9 cellular contexts compared by ENCODE assay signal in the genomic region with DNA sequence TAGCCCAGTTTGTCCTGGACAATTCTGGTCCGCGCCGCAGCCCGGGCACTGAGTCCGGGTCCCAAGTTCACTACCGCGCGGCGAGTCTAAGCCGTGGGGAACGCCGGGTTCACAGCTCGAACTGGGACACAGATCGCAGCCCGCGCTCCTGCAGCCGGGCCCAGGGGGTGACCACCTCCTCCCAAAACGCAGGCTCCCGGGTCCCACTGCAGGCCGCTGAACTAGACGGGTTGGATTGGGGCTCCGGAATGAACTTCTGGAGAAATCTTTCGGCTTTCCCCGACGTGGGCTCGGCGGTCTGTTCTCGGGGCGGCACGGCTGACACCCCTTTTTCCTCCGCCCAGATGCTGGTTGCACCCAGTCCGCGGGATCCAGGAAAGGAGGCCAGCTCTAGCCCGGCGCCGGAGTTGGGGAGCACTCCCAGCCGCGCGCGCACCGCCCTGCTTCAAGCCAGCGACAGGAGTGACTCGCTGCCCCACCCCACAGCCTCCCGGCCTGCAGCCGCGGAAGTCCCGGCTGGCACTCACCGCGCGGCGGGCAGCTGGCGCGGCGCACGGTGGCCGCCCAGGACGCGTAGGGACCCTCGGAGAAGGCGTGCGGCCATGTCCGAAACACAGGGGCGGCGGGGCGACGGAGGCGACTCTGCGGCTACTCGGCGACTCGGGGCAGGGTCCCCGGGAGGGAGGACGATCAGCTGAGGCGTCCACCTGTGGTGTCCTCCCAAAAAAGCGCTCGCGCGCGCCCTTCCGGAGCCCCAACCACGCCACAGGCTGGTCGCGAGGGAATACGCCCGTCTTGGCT. TPM values are rescaled to one million over a fixed set of nuclear protein-coding genes. Genes with fewer than 3 reads are reported as not detected.
A peak's percentile ranks its signal among the peaks of the same experiment; 100 is the strongest.
DNase-seq lines count a peak whose midpoint lies in the region; ATAC-seq and TF ChIP-seq lines count a peak whose summit lies in the region.
"Had no signal": no experiment of that assay in that cellular context is flagged by ENCODE, and none has a peak within 500 bp of the region (broad histone marks: within the 10 kb centered on the region; RNA-seq: fewer than 3 reads in every experiment).

Gene ACADL (minus strand): TSS at position 788 of the 801 bp plus-strand sequence. CDS start 184 bp downstream, at position 604.

- in situ Hi-C loops in astrocyte of the cerebellum (cut with HindIII; ENCODE audit: low sequenced_read_pairs) = no loop called here
- in situ Hi-C loops in gastrocnemius medialis (cut with MboI; ENCODE audit: low sequenced_read_pairs in 4 of 4) = no loop called here

- H3K9ac ChIP-seq in iPS-15b (ENCODE audit: low read depth, low read length) = peak within 1 kb of the TSS; percentile 4

- POLR2A ChIA-PET in CD4-positive, alpha-beta T cell (lab: Charles Lee) = no interaction called here

- DNase-seq in NOMO-1 treated with DMSO at 0.1 percent for 48 hours (lab: John Stamatoyannopoulos, UW; ENCODE audit: unreplicated experiment) (peak; percentile 19), NOMO-1 treated with dmso at 0.1 percent for 144 hours (lab: John Stamatoyannopoulos, UW; ENCODE audit: unreplicated experiment) (no peak), LoVo (ENCODE audit: low spot score) (peak; percentile 23), astrocyte of the cerebellum (ENCODE audit: low read depth) (no peak), gastrocnemius medialis (peak; percentile 32 to 48)
- DNase-seq in CD4-positive, alpha-beta T cell = no peak

- H3K27ac ChIP-seq in gastrocnemius medialis = peak within 1 kb of the TSS; percentile 64 to 78 (median 73)
- H3K27ac ChIP-seq in CD4-positive, alpha-beta T cell (ENCODE audit: low read depth, low read length) = no peak within 1 kb of the TSS

- CTCF ChIA-PET in CD4-positive, alpha-beta T cell (lab: Charles Lee) = no interaction called here

- ATAC-seq in gastrocnemius medialis (peak; percentile 84 to 88), GM18873 (IDR thresholded peaks at IDR 0.05; ENCODE audit: low FRiP score, unreplicated experiment) (no peak)
- ATAC-seq in CD4-positive, alpha-beta T cell (ENCODE audit: poor library complexity) = no peak

- peak; percentile 27 to 64 for TF ChIP-seq POLR2A in gastrocnemius medialis (IDR thresholded peaks at IDR 0.05)

- no peaks in the 10 kb centered on the region for H3K4me1 ChIP-seq in iPS-15b (ENCODE audit: control insufficient read depth, insufficient read depth, low read length)
- peaks cover 0 to 5% of the 10 kb centered on the region in 2 donors for H3K4me1 ChIP-seq in gastrocnemius medialis

- no peak for TF ChIP-seq CTCF in astrocyte of the cerebellum (IDR thresholded peaks at IDR 0.05; ENCODE audit: low read depth, low read length, missing control alignments)
- no peak for TF ChIP-seq CTCF in gastrocnemius medialis (IDR thresholded peaks at IDR 0.05 in 4 of 5, conservative IDR thresholded peaks at IDR 0.05 in 1 of 5)
- no peak for TF ChIP-seq CTCF in CD4-positive, alpha-beta T cell (IDR thresholded peaks at IDR 0.05)

- H3K36me3 ChIP-seq in iPS-15b (ENCODE audit: control insufficient read depth, insufficient read depth, low read length) (no peaks in the 10 kb centered on the region), gastrocnemius medialis (no peaks in the 10 kb centered on the region)

- H3K4me1 Mint-ChIP-seq in CD4-positive, alpha-beta T cell (ENCODE audit: low read depth) = no peaks in the 10 kb centered on the region

- H3K4me3 ChIP-seq in astrocyte of the cerebellum (ENCODE audit: low read depth, low read length) (peak within 1 kb of the TSS; percentile 62), iPS-15b (ENCODE audit: low read depth, low read length) (peak within 1 kb of the TSS; percentile 76), gastrocnemius medialis (peak within 1 kb of the TSS; percentile 63 to 74 (median 70))

- H3K9me3 ChIP-seq in iPS-15b (ENCODE audit: control insufficient read depth, insufficient read depth, low read length) (no peaks in the 10 kb centered on the region), gastrocnemius medialis (no peaks in the 10 kb centered on the region)
- H3K9me3 ChIP-seq in CD4-positive, alpha-beta T cell (ENCODE audit: control insufficient read depth, low read length) = no peaks in the 10 kb centered on the region

- no peaks in the 10 kb centered on the region for H3K9me3 Mint-ChIP-seq in CD4-positive, alpha-beta T cell
- H3K9me3 Mint-ChIP-seq: activated naive CD4-positive, alpha-beta T cell treated with anti-CD3 and anti-CD28 coated beads, Interleukin-2, amount 50 U/mL, for 72 hours had no signal

- H3K36me3 Mint-ChIP-seq in CD4-positive, alpha-beta T cell (ENCODE audit: low read depth) = no peaks in the 10 kb centered on the region
- H3K36me3 Mint-ChIP-seq: activated naive CD4-positive, alpha-beta T cell treated with anti-CD3 and anti-CD28 coated beads, Interleukin-2, amount 50 U/mL, for 72 hours had no signal

- peaks cover 82% of the 10 kb centered on the region for H3K27me3 Mint-ChIP-seq in CD4-positive, alpha-beta T cell

- intact Hi-C loops in gastrocnemius medialis (cut with DNase I; ENCODE audit: low total_unique reads) = loop anchor here (5.0 kb wide), 1 partner anchor 97 kb away; no protein-coding TSS in a partner anchor
- intact Hi-C loops in CD4-positive, alpha-beta T cell (cut with DNase I, micrococcal nuclease) = no loop called here

- H3K27me3 ChIP-seq in iPS-15b (ENCODE audit: control insufficient read depth, insufficient read depth, low read length) (peaks cover 36% of the 10 kb centered on the region), gastrocnemius medialis (no peaks in the 10 kb centered on the region)
- peaks cover 65% of the 10 kb centered on the region for H3K27me3 ChIP-seq in CD4-positive, alpha-beta T cell (ENCODE audit: control insufficient read depth, insufficient read depth, low read length)

- H3K4me3 Mint-ChIP-seq in CD4-positive, alpha-beta T cell = no peak within 1 kb of the TSS

- H3K27ac Mint-ChIP-seq in CD4-positive, alpha-beta T cell = no peak within 1 kb of the TSS
- H3K27ac Mint-ChIP-seq: activated naive CD4-positive, alpha-beta T cell treated with anti-CD3 and anti-CD28 coated beads, Interleukin-2, amount 50 U/mL, for 72 hours had no signal

RNA-seq across cellular contexts. Expression of gene ACADL, which starts in this region (rescaled TPM):
- total RNA-seq in gastrocnemius medialis = 1 to 10 TPM; 1.6 to 8.2 (median 5.3) TPM
- total RNA-seq in CD4-positive, alpha-beta T cell = not detected
- total RNA-seq: activated naive CD4-positive, alpha-beta T cell treated with anti-CD3 and anti-CD28 coated beads, Interleukin-2, amount 50 U/mL, for 72 hours had no signal

Comparison
In these comparisons a context has a peak if more than half of its experiments do, and no peak if none do; other contexts are left out.
1. DNase-seq: peak in NOMO-1 treated with DMSO at 0.1 percent for 48 hours (single experiment), LoVo (single experiment) and gastrocnemius medialis (2 of 2); none in NOMO-1 treated with dmso at 0.1 percent for 144 hours (single experiment), astrocyte of the cerebellum (single experiment) and CD4-positive, alpha-beta T cell (0 of 10).
2. ATAC-seq: peak in gastrocnemius medialis (2 of 2); none in CD4-positive, alpha-beta T cell (single experiment) and GM18873 (single experiment).
3. Peak in every context shown above with its lines, with median percentiles within 50 percentile points of each other: H3K4me3 ChIP-seq.